2 cellular contexts compared by ENCODE assay signal in the genomic region with DNA sequence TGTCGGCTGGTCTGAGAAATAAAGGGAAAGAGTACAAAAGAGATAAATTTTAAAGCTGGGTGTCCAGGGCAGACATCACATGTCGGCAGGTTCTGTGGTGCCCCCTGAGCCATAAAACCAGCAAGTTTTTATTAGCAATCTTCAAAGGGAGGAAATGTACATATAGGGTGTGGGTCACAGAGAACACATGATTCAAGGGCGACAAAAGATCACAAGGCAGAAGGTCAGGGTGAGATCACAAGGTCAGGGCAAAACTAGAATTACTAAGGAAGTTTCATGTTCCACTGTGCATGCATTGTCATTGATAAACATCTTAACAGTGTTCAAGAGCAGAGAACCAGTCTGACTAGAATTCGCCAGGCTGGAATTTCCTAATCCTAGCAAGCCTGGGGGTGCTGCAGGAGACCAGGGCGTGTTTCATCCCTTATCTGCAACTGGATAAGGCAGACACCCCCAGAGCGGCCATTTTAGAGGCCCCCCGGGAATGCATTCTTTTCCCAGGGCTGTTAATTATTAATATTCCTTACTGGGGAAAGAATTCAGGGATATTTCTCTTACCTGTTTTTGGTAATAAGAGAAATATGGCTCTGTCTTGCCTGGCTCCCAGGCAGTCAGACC. TPM values are rescaled to one million over a fixed set of nuclear protein-coding genes. Genes with fewer than 3 reads are reported as not detected.
"Had no signal": no experiment of that assay in that cellular context is flagged by ENCODE, and none has a peak within 500 bp of the region (broad histone marks: within the 10 kb centered on the region; RNA-seq: fewer than 3 reads in every experiment).

No MANE protein-coding gene starts in this region.

RNA-seq across cellular contexts. Expression of gene OAS1, which starts 19.8 kb away (rescaled TPM):
- total RNA-seq: endodermal cell, neural crest cell had no signal

RNA-seq across cellular contexts. Expression of gene OAS2, which starts 51.8 kb away (rescaled TPM):
- total RNA-seq: endodermal cell, neural crest cell had no signal
